In the genomic region with DNA sequence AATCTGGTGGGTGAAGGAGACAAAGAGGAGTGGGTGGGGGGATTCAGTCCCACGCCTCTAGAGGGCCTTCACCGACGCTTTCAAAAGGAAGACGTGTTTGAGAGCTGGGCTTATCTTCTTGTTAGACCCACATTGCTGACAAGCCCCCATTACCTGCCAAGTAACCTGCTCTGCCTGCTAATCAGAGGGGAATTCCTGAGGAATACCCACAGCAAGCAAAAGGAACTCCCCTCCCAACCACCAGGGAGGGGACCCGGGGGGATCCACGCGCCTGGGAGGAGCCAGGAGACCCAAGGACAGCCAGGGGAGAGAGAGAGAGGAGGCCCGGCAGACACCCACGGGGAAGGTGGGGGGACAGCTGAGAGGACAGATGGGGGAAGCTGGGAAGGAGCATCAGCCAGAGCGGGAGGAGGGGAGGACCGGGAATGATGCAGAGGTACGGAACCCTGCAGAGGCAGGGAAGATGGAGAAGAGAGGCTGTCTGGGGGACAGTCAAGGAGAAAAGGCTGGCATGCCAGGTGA, we compare ENCODE assay signal across 8 cellular contexts. TPM values are rescaled to one million over a fixed set of nuclear protein-coding genes. Genes with fewer than 3 reads are reported as not detected.
DNase-seq lines count a peak whose midpoint lies in the region; ATAC-seq and TF ChIP-seq lines count a peak whose summit lies in the region.

No MANE protein-coding gene starts in this region.

- peak overlapping the region; percentile 87 for H3K9ac ChIP-seq in DND-41 (ENCODE audit: low read depth, low read length)
- H3K9ac ChIP-seq in neural progenitor cell, result peak overlapping the region; percentile 59

- no peak for DNase-seq in DND-41
- peak; percentile 86 for DNase-seq in NCI-H2171 treated with DMSO at 0.1 percent for 48 hours (lab: John Stamatoyannopoulos, UW)
- DNase-seq in central memory CD8-positive, alpha-beta T cell (ENCODE audit: low spot score in 2 of 2), result no peak
- DNase-seq in neural progenitor cell (ENCODE audit: low spot score), result peak; percentile 27
- no peak for DNase-seq in DMS53 treated with DMSO at 0.1 percent for 48 hours (lab: John Stamatoyannopoulos, UW; ENCODE audit: unreplicated experiment)
- no peak for DNase-seq in activated gamma-delta T cell treated with Interleukin-2 at 50 U/mL for 16 hours
- no peak for DNase-seq in SW480 (ENCODE audit: low spot score)
- no peak for DNase-seq in superior temporal gyrus (ENCODE audit: extremely low spot score)

- peak overlapping the region; percentile 73 to 90; a peak in 3 of 4 replicates for H3K4me3 ChIP-seq in DND-41 (ENCODE audit: low read depth in 1 of 2, low read length in 2 of 2)
- peak overlapping the region; percentile 96 for H3K4me3 ChIP-seq in neural progenitor cell

- H3K4me1 Mint-ChIP-seq in central memory CD8-positive, alpha-beta T cell, result peaks cover 57% of the 10 kb centered on the region
- peaks cover 30% of the 10 kb centered on the region for H3K4me1 Mint-ChIP-seq in neural progenitor cell

- peak; percentile 16 for TF ChIP-seq CTCF in DND-41 (IDR thresholded peaks at IDR 0.05; ENCODE audit: borderline replicate concordance, extremely low read depth, low read length, poor library complexity, severe bottlenecking)
- peak; percentile 17 for TF ChIP-seq CTCF in neural progenitor cell (IDR thresholded peaks at IDR 0.05)

- peak overlapping the region; percentile 91 for H3K4me3 Mint-ChIP-seq in central memory CD8-positive, alpha-beta T cell
- H3K4me3 Mint-ChIP-seq in neural progenitor cell, result peak overlapping the region; percentile 95

- H2AFZ ChIP-seq in DND-41 (ENCODE audit: low read depth, low read length) (no peak overlapping the region), neural progenitor cell (replicated peaks) (no peak overlapping the region)

- H3K27ac ChIP-seq in DND-41 (ENCODE audit: low read length) (peak overlapping the region; percentile 77), neural progenitor cell (no peak overlapping the region)

- peaks cover 29% of the 10 kb centered on the region for H3F3A ChIP-seq in neural progenitor cell (ENCODE audit: low read depth)

- H3K4me2 ChIP-seq in DND-41 (ENCODE audit: insufficient read depth, low read length) (peak overlapping the region; percentile 95), neural progenitor cell (peak overlapping the region; percentile 95)

- no peak for ATAC-seq in DND-41 (ENCODE audit: insufficient read depth, low read depth)
- no peak for ATAC-seq in central memory CD8-positive, alpha-beta T cell (replicated peaks; ENCODE audit: extremely low read depth, poor library complexity, severe bottlenecking)

- H3K27me3 ChIP-seq in DND-41 (ENCODE audit: insufficient read depth, low read length, poor library complexity) (no peaks in the 10 kb centered on the region), neural progenitor cell (no peaks in the 10 kb centered on the region)

- no peaks in the 10 kb centered on the region for H3K27me3 Mint-ChIP-seq in central memory CD8-positive, alpha-beta T cell
- peaks cover 9% of the 10 kb centered on the region for H3K27me3 Mint-ChIP-seq in neural progenitor cell (ENCODE audit: insufficient read depth, low read depth)

- peak overlapping the region; percentile 89 for H3K27ac Mint-ChIP-seq in central memory CD8-positive, alpha-beta T cell (ENCODE audit: low read depth)
- H3K27ac Mint-ChIP-seq in neural progenitor cell, result no peak overlapping the region

- no peaks in the 10 kb centered on the region for H3K9me3 Mint-ChIP-seq in central memory CD8-positive, alpha-beta T cell
- no peaks in the 10 kb centered on the region for H3K9me3 Mint-ChIP-seq in neural progenitor cell

- H3K36me3 ChIP-seq in DND-41 (ENCODE audit: insufficient read depth, low read length), result peaks cover 49% of the 10 kb centered on the region
- peaks cover 10% of the 10 kb centered on the region for H3K36me3 ChIP-seq in neural progenitor cell

- H3K79me2 ChIP-seq in DND-41 (ENCODE audit: insufficient read depth, low read length) (peaks cover 49% of the 10 kb centered on the region), neural progenitor cell (ENCODE audit: low read depth) (peaks cover 35% of the 10 kb centered on the region)

- H3K4me1 ChIP-seq in DND-41 (ENCODE audit: insufficient read depth, low read length) (peaks cover 55% of the 10 kb centered on the region), neural progenitor cell (peaks cover 17% of the 10 kb centered on the region)

- peaks cover 35% of the 10 kb centered on the region for H3K36me3 Mint-ChIP-seq in central memory CD8-positive, alpha-beta T cell (ENCODE audit: insufficient read depth)
- peaks cover 27% of the 10 kb centered on the region for H3K36me3 Mint-ChIP-seq in neural progenitor cell

- H4K20me1 ChIP-seq in DND-41 (ENCODE audit: insufficient read depth, low read length), result peaks cover 38% of the 10 kb centered on the region
- H4K20me1 ChIP-seq in neural progenitor cell (ENCODE audit: low read depth), result peaks cover 18% of the 10 kb centered on the region

- H3K9me3 ChIP-seq in DND-41 (ENCODE audit: insufficient read depth, low read length, severe bottlenecking) (no peaks in the 10 kb centered on the region), neural progenitor cell (ENCODE audit: low read depth) (no peaks in the 10 kb centered on the region)

RNA-seq across cellular contexts. Expression of gene MTMR4, which starts 1.0 kb away (rescaled TPM):
- 34.0 and 39.8 TPM in 2 replicates for total RNA-seq in neural progenitor cell (ENCODE audit: low replicate concordance)

RNA-seq across cellular contexts. Expression of gene HSF5, which starts 25.2 kb away (rescaled TPM):
- 0.03 TPM in 1 of 2 replicates, not detected in the other for total RNA-seq in neural progenitor cell (ENCODE audit: low replicate concordance)

Comparison
In these comparisons a context has a peak if more than half of its experiments do, and no peak if none do; other contexts are left out.
1. DNase-seq: peak in NCI-H2171 treated with DMSO at 0.1 percent for 48 hours (single experiment) and neural progenitor cell (single experiment); none in DND-41 (single experiment), central memory CD8-positive, alpha-beta T cell (0 of 2), DMS53 treated with DMSO at 0.1 percent for 48 hours (single experiment), activated gamma-delta T cell treated with Interleukin-2 at 50 U/mL for 16 hours (single experiment), SW480 (single experiment) and superior temporal gyrus (single experiment).